ENCODE assay signal across 24 cellular contexts in the genomic region with DNA sequence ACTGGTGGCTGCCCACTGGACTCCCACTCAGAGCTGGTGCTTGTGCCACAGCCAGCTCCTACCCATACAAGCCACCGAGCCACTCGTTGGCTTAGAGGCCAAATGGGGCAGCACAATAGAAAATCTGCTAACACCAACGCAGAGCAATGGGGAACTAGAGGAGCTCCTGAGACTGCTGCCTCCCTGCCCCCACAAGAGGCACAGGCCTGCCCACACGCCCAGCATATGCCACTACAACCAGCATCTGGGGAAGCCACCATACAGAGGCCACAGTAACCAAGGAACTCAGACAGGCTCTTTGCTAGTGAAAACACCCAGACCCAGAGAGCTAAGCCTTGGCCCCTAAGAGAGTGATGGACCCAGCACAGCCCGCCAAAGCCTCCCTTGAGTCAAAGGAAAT.
DNase-seq lines count a peak whose midpoint lies in the region; ATAC-seq and TF ChIP-seq lines count a peak whose summit lies in the region.
"Had no signal": no experiment of that assay in that cellular context is flagged by ENCODE, and none has a peak within 500 bp of the region (broad histone marks: within the 10 kb centered on the region; RNA-seq: fewer than 3 reads in every experiment).

No MANE protein-coding gene starts in this region.

- peak overlapping the region; percentile 82 for H3K27ac Mint-ChIP-seq in dendritic cell treated with granulocyte-macrophage colony-stimulating factor and Interleukin-4, amounts not matched to agents 40 ng/mL and 50 ng/mL, for 4 days
- H3K27ac Mint-ChIP-seq in nephron = peak overlapping the region in 2 of 3 experiments; percentile 24 to 56
- no peak overlapping the region for H3K27ac Mint-ChIP-seq in mesothelial cell of epicardium
- no peak overlapping the region for H3K27ac Mint-ChIP-seq in activated naive CD4-positive, alpha-beta T cell treated with anti-CD3 and anti-CD28 coated beads for 36 hours
- no peak overlapping the region for H3K27ac Mint-ChIP-seq in natural killer cell
- H3K27ac Mint-ChIP-seq: activated naive CD8-positive, alpha-beta T cell; CD4-positive, alpha-beta memory T cell; H9; progenitor cell of endocrine pancreas; type B pancreatic cell had no signal

- H3K9me3 Mint-ChIP-seq in dendritic cell treated with granulocyte-macrophage colony-stimulating factor and Interleukin-4, amounts not matched to agents 40 ng/mL and 50 ng/mL, for 4 days = peaks cover 15% of the 10 kb centered on the region
- H3K9me3 Mint-ChIP-seq in nephron = peaks cover 22% of the 10 kb centered on the region
- H3K9me3 Mint-ChIP-seq in mesothelial cell of epicardium = peaks cover 32% of the 10 kb centered on the region
- H3K9me3 Mint-ChIP-seq in activated naive CD4-positive, alpha-beta T cell treated with anti-CD3 and anti-CD28 coated beads for 36 hours = no peaks in the 10 kb centered on the region
- no peaks in the 10 kb centered on the region for H3K9me3 Mint-ChIP-seq in natural killer cell
- H3K9me3 Mint-ChIP-seq: CD4-positive, alpha-beta memory T cell had no signal

- H3K4me3 Mint-ChIP-seq in dendritic cell treated with granulocyte-macrophage colony-stimulating factor and Interleukin-4, amounts not matched to agents 40 ng/mL and 50 ng/mL, for 4 days = no peak overlapping the region
- H3K4me3 Mint-ChIP-seq in nephron = no peak overlapping the region
- H3K4me3 Mint-ChIP-seq in mesothelial cell of epicardium = no peak overlapping the region
- no peak overlapping the region for H3K4me3 Mint-ChIP-seq in activated naive CD4-positive, alpha-beta T cell treated with anti-CD3 and anti-CD28 coated beads for 36 hours
- no peak overlapping the region for H3K4me3 Mint-ChIP-seq in natural killer cell
- H3K4me3 Mint-ChIP-seq: activated naive CD8-positive, alpha-beta T cell; CD4-positive, alpha-beta memory T cell; H9; type B pancreatic cell had no signal

- CTCF ChIA-PET in activated naive CD4-positive, alpha-beta T cell treated with anti-CD3 and anti-CD28 coated beads for 36 hours (lab: Charles Lee) = no interaction called here

- H3K27me3 Mint-ChIP-seq in dendritic cell treated with granulocyte-macrophage colony-stimulating factor and Interleukin-4, amounts not matched to agents 40 ng/mL and 50 ng/mL, for 4 days = peaks cover 8% of the 10 kb centered on the region
- H3K27me3 Mint-ChIP-seq in nephron (ENCODE audit: low read depth) = peaks cover 6% of the 10 kb centered on the region
- H3K27me3 Mint-ChIP-seq in mesothelial cell of epicardium (ENCODE audit: low read depth) = no peaks in the 10 kb centered on the region
- H3K27me3 Mint-ChIP-seq in activated naive CD4-positive, alpha-beta T cell treated with anti-CD3 and anti-CD28 coated beads for 36 hours (ENCODE audit: low read depth) = peaks cover 11% of the 10 kb centered on the region
- peaks cover 4 to 8% of the 10 kb centered on the region in 2 donors for H3K27me3 Mint-ChIP-seq in natural killer cell (ENCODE audit: low read depth in 2 of 2)

- TF ChIP-seq CTCF in nephron (IDR thresholded peaks at IDR 0.05; ENCODE audit: unreplicated experiment in 3 of 3) (no peak), mesothelial cell of epicardium (IDR thresholded peaks at IDR 0.05; ENCODE audit: unreplicated experiment) (no peak), natural killer cell (IDR thresholded peaks at IDR 0.05) (no peak)

- DNase-seq in NCI-H524 (lab: John Stamatoyannopoulos, UW) (peak; percentile 19 to 31), NCI-H524 treated with DMSO at 0.1 percent for 48 hours (lab: John Stamatoyannopoulos, UW) (no peak), mesothelial cell of epicardium (ENCODE audit: low spot score in 2 of 2, unreplicated experiment in 2 of 2) (no peak), natural killer cell (no peak)
- DNase-seq in activated naive CD4-positive, alpha-beta T cell treated with anti-CD3 and anti-CD28 coated beads for 36 hours = no peak
- DNase-seq: 8988T; activated CD4-positive, alpha-beta T cell treated with anti-CD3 and anti-CD28 coated beads for 48 hours; activated effector memory CD4-positive, alpha-beta T cell treated with Interleukin-2 at 50 U/mL for 16 hours; CD4-positive, alpha-beta memory T cell; left lung; NCI-H1436 treated with DMSO at 0.1 percent for 48 hours; NCI-H2107; Peyer's patch; right lobe of liver; stimulated activated CD4-positive, alpha-beta T cell treated with anti-CD3 and anti-CD28 coated beads, Interleukin-12 subunit alpha, Interleukin-12 subunit beta, amount 100 ng/mL, for 4 hours; stimulated activated CD4-positive, alpha-beta T cell treated with anti-CD3 and anti-CD28 coated beads, Interleukin-4, amount 100 ng/mL, for 1 hour; SW 1271 had no signal

- H3K36me3 Mint-ChIP-seq in dendritic cell treated with granulocyte-macrophage colony-stimulating factor and Interleukin-4, amounts not matched to agents 40 ng/mL and 50 ng/mL, for 4 days (ENCODE audit: low read depth) = peaks cover 17% of the 10 kb centered on the region
- H3K36me3 Mint-ChIP-seq in nephron (ENCODE audit: low read depth) (peaks cover 4% of the 10 kb centered on the region), mesothelial cell of epicardium (peaks cover 17% of the 10 kb centered on the region), natural killer cell (no peaks in the 10 kb centered on the region)
- H3K36me3 Mint-ChIP-seq in activated naive CD4-positive, alpha-beta T cell treated with anti-CD3 and anti-CD28 coated beads for 36 hours (ENCODE audit: low read depth) = no peaks in the 10 kb centered on the region
- H3K36me3 Mint-ChIP-seq: activated naive CD8-positive, alpha-beta T cell; CD4-positive, alpha-beta memory T cell; type B pancreatic cell had no signal

- peaks cover 38% of the 10 kb centered on the region for H3K4me1 Mint-ChIP-seq in dendritic cell treated with granulocyte-macrophage colony-stimulating factor and Interleukin-4, amounts not matched to agents 40 ng/mL and 50 ng/mL, for 4 days (ENCODE audit: low read depth)
- H3K4me1 Mint-ChIP-seq in nephron = peaks cover 23% of the 10 kb centered on the region
- peaks cover 18% of the 10 kb centered on the region for H3K4me1 Mint-ChIP-seq in mesothelial cell of epicardium
- no peaks in the 10 kb centered on the region for H3K4me1 Mint-ChIP-seq in activated naive CD4-positive, alpha-beta T cell treated with anti-CD3 and anti-CD28 coated beads for 36 hours (ENCODE audit: low read depth)
- H3K4me1 Mint-ChIP-seq in natural killer cell = peaks cover 0 to 8% of the 10 kb centered on the region in 2 donors
- H3K4me1 Mint-ChIP-seq: CD4-positive, alpha-beta memory T cell had no signal

- ATAC-seq in natural killer cell (no peak), HG03095 (IDR thresholded peaks at IDR 0.05; ENCODE audit: unreplicated experiment) (no peak)
- ATAC-seq: left lung had no signal

- intact Hi-C loops in dendritic cell treated with granulocyte-macrophage colony-stimulating factor and Interleukin-4, amounts not matched to agents 40 ng/mL and 50 ng/mL, for 4 days (cut with micrococcal nuclease) = no loop called here
- intact Hi-C loops in activated naive CD4-positive, alpha-beta T cell treated with anti-CD3 and anti-CD28 coated beads for 36 hours (cut with micrococcal nuclease) = loop anchor here (10.0 kb wide), 1 partner anchor 1013 kb away; no protein-coding TSS in a partner anchor
- intact Hi-C loops in natural killer cell (cut with micrococcal nuclease) = no loop called here

Comparison
In these comparisons a context has a peak if more than half of its experiments do, and no peak if none do; other contexts are left out.
1. DNase-seq: peak in NCI-H524 (2 of 2); none in NCI-H524 treated with DMSO at 0.1 percent for 48 hours (single experiment), mesothelial cell of epicardium (0 of 2), activated naive CD4-positive, alpha-beta T cell treated with anti-CD3 and anti-CD28 coated beads for 36 hours (single experiment) and natural killer cell (single experiment).
2. H3K27ac Mint-ChIP-seq: peak in dendritic cell treated with granulocyte-macrophage colony-stimulating factor and Interleukin-4, amounts not matched to agents 40 ng/mL and 50 ng/mL, for 4 days (single experiment) and nephron (2 of 3); none in mesothelial cell of epicardium (single experiment), activated naive CD4-positive, alpha-beta T cell treated with anti-CD3 and anti-CD28 coated beads for 36 hours (single experiment) and natural killer cell (0 of 2).